Comparison of ENCODE assay signal across 1 cellular context in the genomic region with DNA sequence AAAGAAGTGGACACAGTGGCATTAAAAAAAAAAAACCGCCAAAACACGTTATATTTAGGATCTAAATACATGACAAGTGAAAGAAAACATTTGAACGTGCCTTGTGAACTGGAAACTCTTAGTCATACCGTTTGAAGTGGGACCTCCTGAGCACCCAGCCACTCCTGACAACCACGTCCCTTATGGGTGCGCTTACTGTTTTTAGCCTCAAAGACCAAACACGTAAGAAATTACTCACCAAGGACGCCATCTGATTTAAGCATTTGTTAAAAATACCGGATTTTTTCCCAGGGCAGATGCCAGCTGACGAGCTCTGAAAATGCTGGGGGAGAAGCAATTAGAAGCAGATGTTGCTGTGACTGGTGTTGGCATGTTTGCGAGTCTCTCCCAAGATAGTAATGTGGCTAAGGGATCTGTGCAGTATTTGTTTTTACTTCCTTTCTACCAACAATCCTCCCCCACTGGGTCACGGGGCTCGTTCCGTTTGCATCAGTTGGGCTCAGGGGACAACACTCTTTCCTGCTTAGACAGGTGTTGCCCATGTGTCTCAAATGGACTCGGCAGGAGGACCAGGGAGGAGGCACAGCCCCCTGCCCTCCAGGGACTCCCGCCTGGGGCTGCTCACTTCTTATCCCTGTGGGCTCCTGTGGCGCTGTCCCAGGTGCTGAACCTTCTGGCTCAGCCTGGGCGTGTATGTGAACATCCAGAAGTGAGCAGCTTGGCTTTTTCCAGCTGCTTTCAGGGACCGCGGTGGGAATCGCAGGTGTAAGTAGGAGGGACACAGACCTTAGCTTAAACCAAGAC.
TF ChIP-seq lines count a peak whose summit lies in the region.

No MANE protein-coding gene starts in this region.

TF ChIP-seq in HepG2, 621 proteins besides CTCF, POLR2A, EP300 and RAD21 (continued from another document and continues in another):
- TF ChIP-seq ZNF839 (CRISPR knock-in tag; IDR thresholded peaks at IDR 0.05; ENCODE audit: borderline replicate concordance): no peak
- TF ChIP-seq MYNN (CRISPR knock-in tag; IDR thresholded peaks at IDR 0.05; ENCODE audit: low read depth): no peak
- TF ChIP-seq ARID2 (CRISPR knock-in tag; IDR thresholded peaks at IDR 0.05; ENCODE audit: borderline replicate concordance): no peak
- TF ChIP-seq NCOA5 (CRISPR knock-in tag; IDR thresholded peaks at IDR 0.05): no peak
- no peak for TF ChIP-seq ZNF230 (CRISPR knock-in tag; IDR thresholded peaks at IDR 0.05)
- TF ChIP-seq NBN (conservative IDR thresholded peaks at IDR 0.05): no peak
- TF ChIP-seq, protein P1, sequence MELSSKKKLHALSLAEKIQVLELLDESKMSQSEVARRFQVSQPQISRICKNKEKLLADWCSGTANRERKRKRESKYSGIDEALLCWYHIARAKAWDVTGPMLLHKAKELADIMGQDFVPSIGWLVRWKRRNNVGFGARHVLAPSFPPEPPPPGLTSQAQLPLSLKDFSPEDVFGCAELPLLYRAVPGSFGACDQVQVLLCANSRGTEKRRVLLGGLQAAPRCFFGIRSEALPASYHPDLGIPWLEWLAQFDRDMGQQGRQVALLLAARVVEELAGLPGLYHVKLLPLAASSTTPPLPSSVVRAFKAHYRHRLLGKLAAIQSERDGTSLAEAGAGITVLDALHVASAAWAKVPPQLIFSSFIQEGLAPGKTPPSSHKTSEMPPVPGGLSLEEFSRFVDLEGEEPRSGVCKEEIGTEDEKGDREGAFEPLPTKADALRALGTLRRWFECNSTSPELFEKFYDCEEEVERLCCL (CRISPR knock-in tag; IDR thresholded peaks at IDR 0.05; ENCODE audit: borderline replicate concordance): no peak
- TF ChIP-seq, protein P2, sequence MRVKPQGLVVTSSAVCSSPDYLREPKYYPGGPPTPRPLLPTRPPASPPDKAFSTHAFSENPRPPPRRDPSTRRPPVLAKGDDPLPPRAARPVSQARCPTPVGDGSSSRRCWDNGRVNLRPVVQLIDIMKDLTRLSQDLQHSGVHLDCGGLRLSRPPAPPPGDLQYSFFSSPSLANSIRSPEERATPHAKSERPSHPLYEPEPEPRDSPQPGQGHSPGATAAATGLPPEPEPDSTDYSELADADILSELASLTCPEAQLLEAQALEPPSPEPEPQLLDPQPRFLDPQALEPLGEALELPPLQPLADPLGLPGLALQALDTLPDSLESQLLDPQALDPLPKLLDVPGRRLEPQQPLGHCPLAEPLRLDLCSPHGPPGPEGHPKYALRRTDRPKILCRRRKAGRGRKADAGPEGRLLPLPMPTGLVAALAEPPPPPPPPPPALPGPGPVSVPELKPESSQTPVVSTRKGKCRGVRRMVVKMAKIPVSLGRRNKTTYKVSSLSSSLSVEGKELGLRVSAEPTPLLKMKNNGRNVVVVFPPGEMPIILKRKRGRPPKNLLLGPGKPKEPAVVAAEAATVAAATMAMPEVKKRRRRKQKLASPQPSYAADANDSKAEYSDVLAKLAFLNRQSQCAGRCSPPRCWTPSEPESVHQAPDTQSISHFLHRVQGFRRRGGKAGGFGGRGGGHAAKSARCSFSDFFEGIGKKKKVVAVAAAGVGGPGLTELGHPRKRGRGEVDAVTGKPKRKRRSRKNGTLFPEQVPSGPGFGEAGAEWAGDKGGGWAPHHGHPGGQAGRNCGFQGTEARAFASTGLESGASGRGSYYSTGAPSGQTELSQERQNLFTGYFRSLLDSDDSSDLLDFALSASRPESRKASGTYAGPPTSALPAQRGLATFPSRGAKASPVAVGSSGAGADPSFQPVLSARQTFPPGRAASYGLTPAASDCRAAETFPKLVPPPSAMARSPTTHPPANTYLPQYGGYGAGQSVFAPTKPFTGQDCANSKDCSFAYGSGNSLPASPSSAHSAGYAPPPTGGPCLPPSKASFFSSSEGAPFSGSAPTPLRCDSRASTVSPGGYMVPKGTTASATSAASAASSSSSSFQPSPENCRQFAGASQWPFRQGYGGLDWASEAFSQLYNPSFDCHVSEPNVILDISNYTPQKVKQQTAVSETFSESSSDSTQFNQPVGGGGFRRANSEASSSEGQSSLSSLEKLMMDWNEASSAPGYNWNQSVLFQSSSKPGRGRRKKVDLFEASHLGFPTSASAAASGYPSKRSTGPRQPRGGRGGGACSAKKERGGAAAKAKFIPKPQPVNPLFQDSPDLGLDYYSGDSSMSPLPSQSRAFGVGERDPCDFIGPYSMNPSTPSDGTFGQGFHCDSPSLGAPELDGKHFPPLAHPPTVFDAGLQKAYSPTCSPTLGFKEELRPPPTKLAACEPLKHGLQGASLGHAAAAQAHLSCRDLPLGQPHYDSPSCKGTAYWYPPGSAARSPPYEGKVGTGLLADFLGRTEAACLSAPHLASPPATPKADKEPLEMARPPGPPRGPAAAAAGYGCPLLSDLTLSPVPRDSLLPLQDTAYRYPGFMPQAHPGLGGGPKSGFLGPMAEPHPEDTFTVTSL (CRISPR knock-in tag; IDR thresholded peaks at IDR 0.05; ENCODE audit: borderline replicate concordance): no peak
- no peak for TF ChIP-seq GTF2F1 (IDR thresholded peaks at IDR 0.05; ENCODE audit: low read length)
- TF ChIP-seq, protein P3, sequence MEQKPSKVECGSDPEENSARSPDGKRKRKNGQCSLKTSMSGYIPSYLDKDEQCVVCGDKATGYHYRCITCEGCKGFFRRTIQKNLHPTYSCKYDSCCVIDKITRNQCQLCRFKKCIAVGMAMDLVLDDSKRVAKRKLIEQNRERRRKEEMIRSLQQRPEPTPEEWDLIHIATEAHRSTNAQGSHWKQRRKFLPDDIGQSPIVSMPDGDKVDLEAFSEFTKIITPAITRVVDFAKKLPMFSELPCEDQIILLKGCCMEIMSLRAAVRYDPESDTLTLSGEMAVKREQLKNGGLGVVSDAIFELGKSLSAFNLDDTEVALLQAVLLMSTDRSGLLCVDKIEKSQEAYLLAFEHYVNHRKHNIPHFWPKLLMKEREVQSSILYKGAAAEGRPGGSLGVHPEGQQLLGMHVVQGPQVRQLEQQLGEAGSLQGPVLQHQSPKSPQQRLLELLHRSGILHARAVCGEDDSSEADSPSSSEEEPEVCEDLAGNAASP (CRISPR knock-in tag; IDR thresholded peaks at IDR 0.05; ENCODE audit: borderline replicate concordance): peak; percentile 66
- no peak for TF ChIP-seq FOXC1 (CRISPR knock-in tag; IDR thresholded peaks at IDR 0.05; ENCODE audit: borderline replicate concordance)
- no peak for TF ChIP-seq ZNF235 (CRISPR knock-in tag; IDR thresholded peaks at IDR 0.05; ENCODE audit: borderline replicate concordance)
- TF ChIP-seq SRSF9 (IDR thresholded peaks at IDR 0.05; ENCODE audit: borderline replicate concordance, insufficient read depth, low read depth, low read length, poor library complexity, severe bottlenecking): no peak
- TF ChIP-seq, protein P4, sequence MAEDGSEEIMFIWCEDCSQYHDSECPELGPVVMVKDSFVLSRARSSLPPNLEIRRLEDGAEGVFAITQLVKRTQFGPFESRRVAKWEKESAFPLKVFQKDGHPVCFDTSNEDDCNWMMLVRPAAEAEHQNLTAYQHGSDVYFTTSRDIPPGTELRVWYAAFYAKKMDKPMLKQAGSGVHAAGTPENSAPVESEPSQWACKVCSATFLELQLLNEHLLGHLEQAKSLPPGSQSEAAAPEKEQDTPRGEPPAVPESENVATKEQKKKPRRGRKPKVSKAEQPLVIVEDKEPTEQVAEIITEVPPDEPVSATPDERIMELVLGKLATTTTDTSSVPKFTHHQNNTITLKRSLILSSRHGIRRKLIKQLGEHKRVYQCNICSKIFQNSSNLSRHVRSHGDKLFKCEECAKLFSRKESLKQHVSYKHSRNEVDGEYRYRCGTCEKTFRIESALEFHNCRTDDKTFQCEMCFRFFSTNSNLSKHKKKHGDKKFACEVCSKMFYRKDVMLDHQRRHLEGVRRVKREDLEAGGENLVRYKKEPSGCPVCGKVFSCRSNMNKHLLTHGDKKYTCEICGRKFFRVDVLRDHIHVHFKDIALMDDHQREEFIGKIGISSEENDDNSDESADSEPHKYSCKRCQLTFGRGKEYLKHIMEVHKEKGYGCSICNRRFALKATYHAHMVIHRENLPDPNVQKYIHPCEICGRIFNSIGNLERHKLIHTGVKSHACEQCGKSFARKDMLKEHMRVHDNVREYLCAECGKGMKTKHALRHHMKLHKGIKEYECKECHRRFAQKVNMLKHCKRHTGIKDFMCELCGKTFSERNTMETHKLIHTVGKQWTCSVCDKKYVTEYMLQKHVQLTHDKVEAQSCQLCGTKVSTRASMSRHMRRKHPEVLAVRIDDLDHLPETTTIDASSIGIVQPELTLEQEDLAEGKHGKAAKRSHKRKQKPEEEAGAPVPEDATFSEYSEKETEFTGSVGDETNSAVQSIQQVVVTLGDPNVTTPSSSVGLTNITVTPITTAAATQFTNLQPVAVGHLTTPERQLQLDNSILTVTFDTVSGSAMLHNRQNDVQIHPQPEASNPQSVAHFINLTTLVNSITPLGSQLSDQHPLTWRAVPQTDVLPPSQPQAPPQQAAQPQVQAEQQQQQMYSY (CRISPR knock-in tag; IDR thresholded peaks at IDR 0.05): 0 out of 2 replicates have a peak, but pooled peaks have one; percentile 27
- TF ChIP-seq NFYC (CRISPR knock-in tag; IDR thresholded peaks at IDR 0.05): no peak
- no peak for TF ChIP-seq ZEB1 (IDR thresholded peaks at IDR 0.05; ENCODE audit: insufficient replicate concordance, low read depth)
- no peak for TF ChIP-seq MAF1 (CRISPR knock-in tag; IDR thresholded peaks at IDR 0.05; ENCODE audit: borderline replicate concordance)
- TF ChIP-seq, protein P5, sequence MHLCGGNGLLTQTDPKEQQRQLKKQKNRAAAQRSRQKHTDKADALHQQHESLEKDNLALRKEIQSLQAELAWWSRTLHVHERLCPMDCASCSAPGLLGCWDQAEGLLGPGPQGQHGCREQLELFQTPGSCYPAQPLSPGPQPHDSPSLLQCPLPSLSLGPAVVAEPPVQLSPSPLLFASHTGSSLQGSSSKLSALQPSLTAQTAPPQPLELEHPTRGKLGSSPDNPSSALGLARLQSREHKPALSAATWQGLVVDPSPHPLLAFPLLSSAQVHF (CRISPR knock-in tag; IDR thresholded peaks at IDR 0.05): no peak
- TF ChIP-seq ZNF382 (CRISPR knock-in tag; IDR thresholded peaks at IDR 0.05; ENCODE audit: borderline replicate concordance): no peak
- TF ChIP-seq ZNF225 (CRISPR knock-in tag; IDR thresholded peaks at IDR 0.05): no peak
- TF ChIP-seq ZNF160 (CRISPR knock-in tag; IDR thresholded peaks at IDR 0.05): no peak
- TF ChIP-seq NCOR1 (IDR thresholded peaks at IDR 0.05; ENCODE audit: borderline replicate concordance, low read length): no peak
- TF ChIP-seq SIN3B (IDR thresholded peaks at IDR 0.05; ENCODE audit: low read length): no peak
- peak; percentile 36; the same call in 1 of the 2 replicates for TF ChIP-seq ZNF7 (CRISPR knock-in tag; IDR thresholded peaks at IDR 0.05)
- TF ChIP-seq ZNF33A (CRISPR knock-in tag; IDR thresholded peaks at IDR 0.05; ENCODE audit: borderline replicate concordance): no peak
- no peak for TF ChIP-seq CBX2 (IDR thresholded peaks at IDR 0.05; ENCODE audit: low read depth, low read length)
- TF ChIP-seq CBX2 (CRISPR knock-in tag; IDR thresholded peaks at IDR 0.05; ENCODE audit: low read depth): no peak
- TF ChIP-seq, protein P6, sequence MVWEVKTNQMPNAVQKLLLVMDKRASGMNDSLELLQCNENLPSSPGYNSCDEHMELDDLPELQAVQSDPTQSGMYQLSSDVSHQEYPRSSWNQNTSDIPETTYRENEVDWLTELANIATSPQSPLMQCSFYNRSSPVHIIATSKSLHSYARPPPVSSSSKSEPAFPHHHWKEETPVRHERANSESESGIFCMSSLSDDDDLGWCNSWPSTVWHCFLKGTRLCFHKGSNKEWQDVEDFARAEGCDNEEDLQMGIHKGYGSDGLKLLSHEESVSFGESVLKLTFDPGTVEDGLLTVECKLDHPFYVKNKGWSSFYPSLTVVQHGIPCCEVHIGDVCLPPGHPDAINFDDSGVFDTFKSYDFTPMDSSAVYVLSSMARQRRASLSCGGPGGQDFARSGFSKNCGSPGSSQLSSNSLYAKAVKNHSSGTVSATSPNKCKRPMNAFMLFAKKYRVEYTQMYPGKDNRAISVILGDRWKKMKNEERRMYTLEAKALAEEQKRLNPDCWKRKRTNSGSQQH (CRISPR knock-in tag; IDR thresholded peaks at IDR 0.05; ENCODE audit: low read depth): 0 out of 2 replicates have a peak, but pooled peaks have one; percentile 70
- TF ChIP-seq, protein P7, sequence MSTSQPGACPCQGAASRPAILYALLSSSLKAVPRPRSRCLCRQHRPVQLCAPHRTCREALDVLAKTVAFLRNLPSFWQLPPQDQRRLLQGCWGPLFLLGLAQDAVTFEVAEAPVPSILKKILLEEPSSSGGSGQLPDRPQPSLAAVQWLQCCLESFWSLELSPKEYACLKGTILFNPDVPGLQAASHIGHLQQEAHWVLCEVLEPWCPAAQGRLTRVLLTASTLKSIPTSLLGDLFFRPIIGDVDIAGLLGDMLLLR (CRISPR knock-in tag; IDR thresholded peaks at IDR 0.05): no peak
- no peak for TF ChIP-seq THYN1 (CRISPR knock-in tag; IDR thresholded peaks at IDR 0.05; ENCODE audit: borderline replicate concordance, low read depth)
- TF ChIP-seq, protein P8, sequence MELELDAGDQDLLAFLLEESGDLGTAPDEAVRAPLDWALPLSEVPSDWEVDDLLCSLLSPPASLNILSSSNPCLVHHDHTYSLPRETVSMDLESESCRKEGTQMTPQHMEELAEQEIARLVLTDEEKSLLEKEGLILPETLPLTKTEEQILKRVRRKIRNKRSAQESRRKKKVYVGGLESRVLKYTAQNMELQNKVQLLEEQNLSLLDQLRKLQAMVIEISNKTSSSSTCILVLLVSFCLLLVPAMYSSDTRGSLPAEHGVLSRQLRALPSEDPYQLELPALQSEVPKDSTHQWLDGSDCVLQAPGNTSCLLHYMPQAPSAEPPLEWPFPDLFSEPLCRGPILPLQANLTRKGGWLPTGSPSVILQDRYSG (CRISPR knock-in tag; IDR thresholded peaks at IDR 0.05): no peak
- no peak for TF ChIP-seq MEF2D (CRISPR knock-in tag; IDR thresholded peaks at IDR 0.05)
- TF ChIP-seq, protein P9, sequence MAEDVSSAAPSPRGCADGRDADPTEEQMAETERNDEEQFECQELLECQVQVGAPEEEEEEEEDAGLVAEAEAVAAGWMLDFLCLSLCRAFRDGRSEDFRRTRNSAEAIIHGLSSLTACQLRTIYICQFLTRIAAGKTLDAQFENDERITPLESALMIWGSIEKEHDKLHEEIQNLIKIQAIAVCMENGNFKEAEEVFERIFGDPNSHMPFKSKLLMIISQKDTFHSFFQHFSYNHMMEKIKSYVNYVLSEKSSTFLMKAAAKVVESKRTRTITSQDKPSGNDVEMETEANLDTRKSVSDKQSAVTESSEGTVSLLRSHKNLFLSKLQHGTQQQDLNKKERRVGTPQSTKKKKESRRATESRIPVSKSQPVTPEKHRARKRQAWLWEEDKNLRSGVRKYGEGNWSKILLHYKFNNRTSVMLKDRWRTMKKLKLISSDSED (CRISPR knock-in tag; IDR thresholded peaks at IDR 0.05): no peak
- TF ChIP-seq NCOA1 (CRISPR knock-in tag; IDR thresholded peaks at IDR 0.05): no peak
- TF ChIP-seq ZNF841 (CRISPR knock-in tag; IDR thresholded peaks at IDR 0.05; ENCODE audit: borderline replicate concordance): no peak
- no peak for TF ChIP-seq ADNP (CRISPR knock-in tag; IDR thresholded peaks at IDR 0.05)
- no peak for TF ChIP-seq JUNB (CRISPR knock-in tag; IDR thresholded peaks at IDR 0.05; ENCODE audit: borderline replicate concordance)
- no peak for TF ChIP-seq RBM22 (optimal IDR thresholded peaks at IDR 0.05; ENCODE audit: low read length)
- no peak for TF ChIP-seq ZNF34 (CRISPR knock-in tag; IDR thresholded peaks at IDR 0.05; ENCODE audit: borderline replicate concordance)
- TF ChIP-seq MIER3 (CRISPR knock-in tag; IDR thresholded peaks at IDR 0.05; ENCODE audit: borderline replicate concordance): no peak
